25 cellular contexts compared by ENCODE assay signal in genomic region chr17:49015179-49015923, GRCh38. TPM values are rescaled to one million over a fixed set of nuclear protein-coding genes. Genes with fewer than 3 reads are reported as not detected.
DNase-seq lines count a peak whose midpoint lies in the region; ATAC-seq and TF ChIP-seq lines count a peak whose summit lies in the region.
"Had no signal": no experiment of that assay in that cellular context is flagged by ENCODE, and none has a peak within 500 bp of the region (broad histone marks: within the 10 kb centered on the region; RNA-seq: fewer than 3 reads in every experiment).

No MANE protein-coding gene starts in this region.

- TF ChIP-seq CTCF in GM23338 (conservative IDR thresholded peaks at IDR 0.05; ENCODE audit: low read depth in 2 of 2) (no peak), KMS-11 (conservative IDR thresholded peaks at IDR 0.05; ENCODE audit: low read depth, low read length) (no peak), glutamatergic neuron (IDR thresholded peaks at IDR 0.05; ENCODE audit: partially characterized antibody, unreplicated experiment) (no peak)

- peaks cover 75% of the 10 kb centered on the region for H3K4me1 Mint-ChIP-seq in GM23338
- peaks cover 30% of the 10 kb centered on the region for H3K4me1 Mint-ChIP-seq in glutamatergic neuron (ENCODE audit: low read depth, unreplicated experiment)
- no peaks in the 10 kb centered on the region for H3K4me1 Mint-ChIP-seq in activated T-cell treated with anti-CD3 and anti-CD28 coated beads, Interleukin-2, amount 50 U/mL, for 4 hours (ENCODE audit: low read depth)

- H3K27ac ChIP-seq in GM23338 (ENCODE audit: low read depth) (peak overlapping the region; percentile 99), KMS-11 (no peak overlapping the region), trophoblast cell (ENCODE audit: low read depth, low read length) (no peak overlapping the region)
- H3K27ac ChIP-seq: brain microvascular endothelial cell, coronary artery, VCaP had no signal

- H3K14ac ChIP-seq in trophoblast cell (ENCODE audit: low read length), result no peak overlapping the region

- peaks cover 10% of the 10 kb centered on the region; the same call in 1 of the 2 replicates for H3K36me3 ChIP-seq in GM23338 (ENCODE audit: insufficient read depth)
- H3K36me3 ChIP-seq in KMS-11 (ENCODE audit: insufficient read depth), result no peaks in the 10 kb centered on the region
- peaks cover 24 to 26% of the 10 kb centered on the region in 2 experiments for H3K36me3 ChIP-seq in trophoblast cell (ENCODE audit: control insufficient read depth in 1 of 2, insufficient read depth in 2 of 2, low read length in 2 of 2)
- H3K36me3 ChIP-seq in MG63, result no peaks in the 10 kb centered on the region

- H3K9me3 Mint-ChIP-seq in GM23338 (no peaks in the 10 kb centered on the region), glutamatergic neuron (ENCODE audit: unreplicated experiment) (peaks cover 4% of the 10 kb centered on the region)
- no peaks in the 10 kb centered on the region for H3K9me3 Mint-ChIP-seq in activated T-cell treated with anti-CD3 and anti-CD28 coated beads, Interleukin-2, amount 50 U/mL, for 4 hours
- H3K9me3 Mint-ChIP-seq: CD4-positive, alpha-beta T cell; naive thymus-derived CD8-positive, alpha-beta T cell; stimulated activated naive B cell treated with anti-CD40 and anti-IgM and Interleukin-4, amounts not matched to agents 10 μg/mL and 1 μg/mL and 100 μg/mL, for 72 hours had no signal

- peaks cover 95% of the 10 kb centered on the region for H3K79me2 ChIP-seq in GM23338 (replicated peaks; ENCODE audit: insufficient read depth)
- H3K79me2 ChIP-seq in KMS-11 (ENCODE audit: insufficient read depth, low read depth), result no peaks in the 10 kb centered on the region
- peaks cover 36% of the 10 kb centered on the region for H3K79me2 ChIP-seq in trophoblast cell (ENCODE audit: control insufficient read depth, insufficient read depth, low read length, poor library complexity)

- no peak overlapping the region for H2BK5ac ChIP-seq in trophoblast cell (ENCODE audit: low read depth, low read length, poor library complexity)

- ATAC-seq in GM23338, result no peak
- ATAC-seq in activated T-cell treated with anti-CD3 and anti-CD28 coated beads, Interleukin-2, amount 50 U/mL, for 4 hours, result no peak
- ATAC-seq in HG03280 (IDR thresholded peaks at IDR 0.05; ENCODE audit: unreplicated experiment), result no peak
- ATAC-seq: stimulated activated naive B cell treated with anti-CD40 and anti-IgM and Interleukin-4, amounts not matched to agents 10 μg/mL and 1 μg/mL and 100 μg/mL, for 72 hours had no signal

- peaks cover 57% of the 10 kb centered on the region for H3K36me3 Mint-ChIP-seq in GM23338 (ENCODE audit: low read depth)
- no peaks in the 10 kb centered on the region for H3K36me3 Mint-ChIP-seq in glutamatergic neuron (ENCODE audit: unreplicated experiment)
- no peaks in the 10 kb centered on the region for H3K36me3 Mint-ChIP-seq in activated T-cell treated with anti-CD3 and anti-CD28 coated beads, Interleukin-2, amount 50 U/mL, for 4 hours (ENCODE audit: insufficient read depth)
- H3K36me3 Mint-ChIP-seq: naive thymus-derived CD8-positive, alpha-beta T cell; stimulated activated naive B cell treated with anti-CD40 and anti-IgM and Interleukin-4, amounts not matched to agents 10 μg/mL and 1 μg/mL and 100 μg/mL, for 72 hours had no signal

- H3K18ac ChIP-seq in trophoblast cell (ENCODE audit: low read length), result no peak overlapping the region

- H3K27me3 ChIP-seq in GM23338 (ENCODE audit: insufficient read depth) (no peaks in the 10 kb centered on the region), KMS-11 (ENCODE audit: insufficient read depth, low read depth) (no peaks in the 10 kb centered on the region; the same call in 1 of the 2 replicates), trophoblast cell (ENCODE audit: insufficient read depth, low read length) (no peaks in the 10 kb centered on the region), MG63 (peaks cover 55% of the 10 kb centered on the region)
- H3K27me3 ChIP-seq: brain microvascular endothelial cell, testis had no signal

- H4K20me1 ChIP-seq in GM23338 (replicated peaks; ENCODE audit: insufficient read depth) (peaks cover 72% of the 10 kb centered on the region), KMS-11 (ENCODE audit: insufficient read depth) (no peaks in the 10 kb centered on the region)

- H3K27me3 Mint-ChIP-seq in GM23338 (ENCODE audit: insufficient read depth, low read depth, poor library complexity) (peaks cover 45% of the 10 kb centered on the region), glutamatergic neuron (ENCODE audit: unreplicated experiment) (no peaks in the 10 kb centered on the region)
- H3K27me3 Mint-ChIP-seq in activated T-cell treated with anti-CD3 and anti-CD28 coated beads, Interleukin-2, amount 50 U/mL, for 4 hours (ENCODE audit: low read depth), result peaks cover 59% of the 10 kb centered on the region

- H3K4me3 Mint-ChIP-seq in GM23338, result peak overlapping the region; percentile 68
- H3K4me3 Mint-ChIP-seq in glutamatergic neuron (ENCODE audit: unreplicated experiment), result no peak overlapping the region
- H3K4me3 Mint-ChIP-seq in activated T-cell treated with anti-CD3 and anti-CD28 coated beads, Interleukin-2, amount 50 U/mL, for 4 hours, result no peak overlapping the region
- H3K4me3 Mint-ChIP-seq: CD4-positive, alpha-beta T cell; stimulated activated naive B cell treated with anti-CD40 and anti-IgM and Interleukin-4, amounts not matched to agents 10 μg/mL and 1 μg/mL and 100 μg/mL, for 72 hours had no signal

- H2BK120ac ChIP-seq in trophoblast cell (ENCODE audit: insufficient read depth, low read length, poor library complexity), result no peak overlapping the region

- H4K8ac ChIP-seq in trophoblast cell (ENCODE audit: low read depth, low read length), result no peak overlapping the region

- H4K12ac ChIP-seq in trophoblast cell (ENCODE audit: low read depth, low read length), result peak overlapping the region; percentile 3

- WGBS in trophoblast cell (ENCODE audit: extremely low coverage, insufficient coverage, insufficient read length), result no CpG with 5 or more reads among the region's 22 CpGs

- no peak overlapping the region for H3K9ac ChIP-seq in KMS-11
- no peak overlapping the region for H3K9ac ChIP-seq in trophoblast cell (ENCODE audit: low read length)

- H3F3A ChIP-seq in GM23338 (replicated peaks; ENCODE audit: low read depth), result peaks cover 53% of the 10 kb centered on the region

- no peak overlapping the region for H3K23ac ChIP-seq in trophoblast cell (ENCODE audit: low read length)

- peak overlapping the region; percentile 68 for H3K4ac ChIP-seq in trophoblast cell (ENCODE audit: low read depth, low read length)

- no peak overlapping the region for H4K91ac ChIP-seq in trophoblast cell (ENCODE audit: low read depth, low read length)

- H2BK12ac ChIP-seq in trophoblast cell (ENCODE audit: low read length), result no peak overlapping the region

- peaks cover 20% of the 10 kb centered on the region for H3K79me1 ChIP-seq in trophoblast cell (ENCODE audit: low read length)

- no peak overlapping the region for H2AK5ac ChIP-seq in trophoblast cell (ENCODE audit: low read length)

- H3K9me2 ChIP-seq in GM23338 (ENCODE audit: insufficient read depth), result peaks cover 3% of the 10 kb centered on the region; the same call in 1 of the 2 replicates

- H3K9me3 ChIP-seq in trophoblast cell (ENCODE audit: insufficient read depth, low read depth, low read length) (no peaks in the 10 kb centered on the region), MG63 (no peaks in the 10 kb centered on the region)
- H3K9me3 ChIP-seq: testis had no signal

- H2AFZ ChIP-seq in GM23338 (no peak overlapping the region), KMS-11 (ENCODE audit: low read depth) (0 out of 2 replicates have a peak overlapping the region, but pooled peaks have one; percentile 60), trophoblast cell (ENCODE audit: insufficient read depth, low read length, poor library complexity) (no peak overlapping the region)

- peak overlapping the region; percentile 88 for H3K27ac Mint-ChIP-seq in GM23338
- H3K27ac Mint-ChIP-seq in glutamatergic neuron (ENCODE audit: unreplicated experiment), result peak overlapping the region; percentile 62
- H3K27ac Mint-ChIP-seq: CD4-positive, alpha-beta T cell; naive thymus-derived CD8-positive, alpha-beta T cell; stimulated activated naive B cell treated with anti-CD40 and anti-IgM and Interleukin-4, amounts not matched to agents 10 μg/mL and 1 μg/mL and 100 μg/mL, for 72 hours had no signal

- DNase-seq in GM23338 (ENCODE audit: low spot score) (no peak), glutamatergic neuron (no peak), trophoblast cell (no peak), MG63 (no peak)
- DNase-seq in activated T-cell treated with anti-CD3 and anti-CD28 coated beads, Interleukin-2, amount 50 U/mL, for 4 hours, result no peak
- DNase-seq: activated CD4-positive, alpha-beta T cell treated with anti-CD3 and anti-CD28 coated beads, Interleukin-2, amount 50 U/mL, for 1 hour; activated effector memory CD4-positive, alpha-beta T cell treated with anti-CD3 and anti-CD28 coated beads, Interleukin-2, amount 50 U/mL, for 16 hours; brain microvascular endothelial cell; CD4-positive, alpha-beta T cell; naive thymus-derived CD8-positive, alpha-beta T cell; NCI-H2029 treated with DMSO at 0.1 percent for 48 hours; small intestine; stimulated activated naive B cell treated with anti-CD40 and anti-IgM and Interleukin-4, amounts not matched to agents 10 μg/mL and 1 μg/mL and 100 μg/mL, for 72 hours; testis had no signal

- H3K4me3 ChIP-seq in GM23338 (no peak overlapping the region), KMS-11 (IDR thresholded peaks at IDR 0.05; ENCODE audit: insufficient read depth, low read depth, low read length) (no peak overlapping the region), trophoblast cell (ENCODE audit: low read depth, low read length) (no peak overlapping the region), MG63 (no peak overlapping the region)
- H3K4me3 ChIP-seq: coronary artery had no signal

- H3K4me1 ChIP-seq in GM23338 (ENCODE audit: insufficient read depth) (peaks cover 81% of the 10 kb centered on the region), KMS-11 (ENCODE audit: low read depth, poor library complexity, severe bottlenecking) (no peaks in the 10 kb centered on the region), trophoblast cell (ENCODE audit: control insufficient read depth in 1 of 2, insufficient read depth in 2 of 2, low read length in 2 of 2) (peaks cover 35% of the 10 kb centered on the region in 2 experiments)
- H3K4me1 ChIP-seq: testis had no signal

- H3K4me2 ChIP-seq in GM23338 (peak overlapping the region; percentile 87), KMS-11 (no peak overlapping the region), trophoblast cell (ENCODE audit: low read length) (no peak overlapping the region)

RNA-seq across cellular contexts. Expression of gene IGF2BP1, which starts 18.2 kb away (rescaled TPM):
- 231 and 249 TPM in 2 replicates for total RNA-seq in GM23338 (2014; rRNA removed; shearing (Covaris generic))
- 66.1 and 68.6 TPM in 2 replicates for polyA plus RNA-seq in GM23338 (2016; fragmentation: Nextera tagmentation; extraction: Ambion mirVana)
- 260 TPM for total RNA-seq in glutamatergic neuron (ENCODE audit: unreplicated experiment)
- polyA plus RNA-seq in trophoblast cell (2013), result 159 and 165 TPM in 2 replicates
- under 1 TPM; 0.32 to 0.76 (median 0.35) TPM for total RNA-seq in activated T-cell treated with anti-CD3 and anti-CD28 coated beads, Interleukin-2, amount 50 U/mL, for 4 hours
- 0.52 and 0.95 TPM in 2 replicates for total RNA-seq in MG63 (2014; rRNA removed; shearing (Covaris generic); ENCODE audit: low replicate concordance)
- total RNA-seq: CD4-positive, alpha-beta T cell; mesenteric fat pad; naive thymus-derived CD8-positive, alpha-beta T cell had no signal
- polyA plus RNA-seq: naive thymus-derived CD8-positive, alpha-beta T cell had no signal

RNA-seq across cellular contexts. Expression of gene GIP, which starts 47.0 kb away (rescaled TPM):
- not detected in 2 replicates for total RNA-seq in GM23338 (2014; rRNA removed; shearing (Covaris generic))
- 0.43 and 1.3 TPM in 2 replicates for polyA plus RNA-seq in GM23338 (2016; fragmentation: Nextera tagmentation; extraction: Ambion mirVana)
- not detected for total RNA-seq in glutamatergic neuron (ENCODE audit: unreplicated experiment)
- 0.52 and 1.00 TPM in 2 replicates for polyA plus RNA-seq in trophoblast cell (2013)
- total RNA-seq in activated T-cell treated with anti-CD3 and anti-CD28 coated beads, Interleukin-2, amount 50 U/mL, for 4 hours, result not detected
- not detected in 2 replicates for total RNA-seq in MG63 (2014; rRNA removed; shearing (Covaris generic); ENCODE audit: low replicate concordance)
- total RNA-seq: CD4-positive, alpha-beta T cell; glomerular endothelial cell; HT1080; left colon; mesenteric fat pad; naive thymus-derived CD8-positive, alpha-beta T cell; pulmonary artery endothelial cell; SK-MEL-5; T-helper 2 cell treated with Interferon-gamma antibody and Interleukin-4, amounts not matched to agents 100 ng/mL and 5 ng/mL, for 36 hours had no signal
- polyA plus RNA-seq: naive thymus-derived CD8-positive, alpha-beta T cell had no signal

Comparison
In these comparisons a context has a peak if more than half of its experiments do, and no peak if none do; other contexts are left out.
1. RNA of gene IGF2BP1, which starts 18.2 kb away (total RNA-seq): 260 TPM in glutamatergic neuron (single experiment) and 231 to 249 TPM in GM23338; 0.52 to 0.95 TPM in MG63 and 0.32 to 0.76 TPM in activated T-cell treated with anti-CD3 and anti-CD28 coated beads, Interleukin-2, amount 50 U/mL, for 4 hours; every median in the first group is over 100 times any median in the second.